Comparison of ENCODE assay signal across 8 cellular contexts in genomic region chr1:27858072-27858948, GRCh38. TPM values are rescaled to one million over a fixed set of nuclear protein-coding genes. Genes with fewer than 3 reads are reported as not detected.
A peak's percentile ranks its signal among the peaks of the same experiment; 100 is the strongest.
DNase-seq lines count a peak whose midpoint lies in the region; ATAC-seq and TF ChIP-seq lines count a peak whose summit lies in the region.

No MANE protein-coding gene starts in this region.

- no peaks in the 10 kb centered on the region for H3K36me3 ChIP-seq in lower lobe of right lung

- H3K27ac ChIP-seq in lower lobe of right lung, result peak overlapping the region; percentile 46

- peak overlapping the region; percentile 23 for H3K4me3 ChIP-seq in lower lobe of right lung

- no peaks in the 10 kb centered on the region for H3K9me3 ChIP-seq in lower lobe of right lung

- H3K4me1 ChIP-seq in lower lobe of right lung, result peaks cover 18% of the 10 kb centered on the region

- DNase-seq in GM10266 (ENCODE audit: extremely low spot score) (peak; percentile 84), NCI-H748 (lab: John Stamatoyannopoulos, UW; ENCODE audit: unreplicated experiment) (peak; percentile 64), dermis microvascular lymphatic vessel endothelial cell (ENCODE audit: low read depth in 2 of 2) (peak; percentile 58 to 78), lower lobe of right lung (peak; percentile 88)
- peak; percentile 83 to 86 for DNase-seq in activated CD4-positive, alpha-beta T cell treated with anti-CD3 and anti-CD28 coated beads, Interleukin-2, amount 50 U/mL, for 4 hours
- DNase-seq in stimulated activated CD8-positive, alpha-beta memory T cell treated with anti-CD3 and anti-CD28 coated beads, Interleukin-12 subunit alpha, Interleukin-12 subunit beta, amount 100 ng/mL, for 1 hour (ENCODE audit: low read depth), result peak; percentile 81

- intact Hi-C loops in lower lobe of right lung (cut with DNase I), result no loop called here

- ATAC-seq in HG03460 (IDR thresholded peaks at IDR 0.05; ENCODE audit: unreplicated experiment), result peak; percentile 64
- peak; percentile 93 to 94 for ATAC-seq in lower lobe of right lung
- ATAC-seq in GM19351 (IDR thresholded peaks at IDR 0.05; ENCODE audit: unreplicated experiment), result no peak

- peak; percentile 99 for TF ChIP-seq CTCF in GM10266 (IDR thresholded peaks at IDR 0.05; ENCODE audit: control insufficient read depth, insufficient read depth, low read depth, missing control alignments)
- peak; percentile 97 for TF ChIP-seq CTCF in lower lobe of right lung (IDR thresholded peaks at IDR 0.05)

- H3K27me3 ChIP-seq in lower lobe of right lung (ENCODE audit: low read depth), result no peaks in the 10 kb centered on the region

RNA-seq across cellular contexts. Expression of gene THEMIS2, which starts 14.0 kb away (rescaled TPM):
- total RNA-seq in dermis microvascular lymphatic vessel endothelial cell (29.9 and 36.3 TPM in 2 replicates), lower lobe of right lung (161 TPM)

RNA-seq across cellular contexts. Expression of gene PPP1R8, which starts 27.7 kb away (rescaled TPM):
- total RNA-seq in dermis microvascular lymphatic vessel endothelial cell (48.3 and 50.2 TPM in 2 replicates), lower lobe of right lung (31.3 TPM)

RNA-seq across cellular contexts. Expression of gene RPA2, which starts 56.1 kb away (rescaled TPM):
- total RNA-seq in dermis microvascular lymphatic vessel endothelial cell (45.4 and 68.0 TPM in 2 replicates), lower lobe of right lung (26.3 TPM)
